In genomic region chr2:231058761-231059550, GRCh38 we compare ENCODE assay signal across 11 cellular contexts. TPM values are rescaled to one million over a fixed set of nuclear protein-coding genes. Genes with fewer than 3 reads are reported as not detected.
DNase-seq lines count a peak whose midpoint lies in the region; FAIRE-seq and TF ChIP-seq lines count a peak whose summit lies in the region.
"Had no signal": no experiment of that assay in that cellular context is flagged by ENCODE, and none has a peak within 500 bp of the region (broad histone marks: within the 10 kb centered on the region; RNA-seq: fewer than 3 reads in every experiment).

No MANE protein-coding gene starts in this region.

- no peak overlapping the region for H2AK5ac ChIP-seq in mesendoderm (ENCODE audit: low read length)

- DNase-seq in BE2C, result no peak
- no peak for DNase-seq in LNCaP clone FGC (ENCODE audit: low read depth)
- peak; percentile 59 for DNase-seq in bronchial epithelial cell (ENCODE audit: low read depth)
- no peak for DNase-seq in mesendoderm
- DNase-seq in NK-92 treated with Interleukin-12 subunit alpha and Interleukin-12 subunit beta, amount 100 ng/mL, for 24 hours (lab: John Stamatoyannopoulos, UW), result no peak
- DNase-seq in UCSD-AML1 (lab: John Stamatoyannopoulos, UW; ENCODE audit: unreplicated experiment), result no peak
- DNase-seq in stimulated activated naive CD4-positive, alpha-beta T cell (lab: John Stamatoyannopoulos, UW), result no peak
- DNase-seq in SKM-1 (lab: John Stamatoyannopoulos, UW; ENCODE audit: unreplicated experiment), result no peak
- DNase-seq: GDM1, NCI-H510A treated with DMSO at 0.1 percent for 48 hours had no signal

- H4K5ac ChIP-seq in mesendoderm (ENCODE audit: low read length), result no peak overlapping the region

- peaks cover 4% of the 10 kb centered on the region for H3K4me1 ChIP-seq in BE2C
- peaks cover 4% of the 10 kb centered on the region for H3K4me1 ChIP-seq in mesendoderm (ENCODE audit: control insufficient read depth, low read depth, low read length)

- no peak overlapping the region for H3K4ac ChIP-seq in mesendoderm (ENCODE audit: low read depth, low read length)

- H2BK5ac ChIP-seq in mesendoderm (ENCODE audit: low read length), result no peak overlapping the region

- H3K79me1 ChIP-seq in mesendoderm (ENCODE audit: low read length), result peaks cover 10% of the 10 kb centered on the region

- peak overlapping the region; percentile 12 for H3K4me2 ChIP-seq in mesendoderm (ENCODE audit: low read length)

- no peak overlapping the region for H3K27ac ChIP-seq in mesendoderm (ENCODE audit: low read depth, low read length)

- H3K56ac ChIP-seq in mesendoderm (ENCODE audit: low read length), result no peak overlapping the region

- no peak overlapping the region for H3K18ac ChIP-seq in mesendoderm (ENCODE audit: low read length)

- TF ChIP-seq CTCF in BE2C (IDR thresholded peaks at IDR 0.05; ENCODE audit: low read depth, low read length), result no peak
- no peak for TF ChIP-seq CTCF in LNCaP clone FGC (IDR thresholded peaks at IDR 0.05; ENCODE audit: control insufficient read depth, extremely low read depth, insufficient read depth)
- TF ChIP-seq CTCF in bronchial epithelial cell (IDR thresholded peaks at IDR 0.05; ENCODE audit: insufficient read depth, low read length, severe bottlenecking), result no peak

- H3K79me2 ChIP-seq in mesendoderm (ENCODE audit: control insufficient read depth, insufficient read depth, low read length), result peaks cover 43% of the 10 kb centered on the region

- no peak overlapping the region for H2BK120ac ChIP-seq in mesendoderm (ENCODE audit: low read depth, low read length)

- H3K9ac ChIP-seq in mesendoderm (ENCODE audit: low read length), result peak overlapping the region; percentile 15

- H3K9me3 ChIP-seq in BE2C, result no peaks in the 10 kb centered on the region

- WGBS in mesendoderm (ENCODE audit: extremely low coverage, insufficient coverage, low lambda C conversion rate), result 100% methylated on average over 1 of the region's 4 CpGs

- H3K23ac ChIP-seq in mesendoderm (ENCODE audit: low read length), result no peak overlapping the region

- peak overlapping the region; percentile 99; the same call in 1 of the 2 replicates for H3K4me3 ChIP-seq in BE2C (ENCODE audit: low read depth, low read length)
- H3K4me3 ChIP-seq in LNCaP clone FGC (ENCODE audit: low read depth, low read length), result peak overlapping the region; percentile 98
- no peak overlapping the region for H3K4me3 ChIP-seq in bronchial epithelial cell (ENCODE audit: low read depth, low read length)
- H3K4me3 ChIP-seq in mesendoderm (ENCODE audit: low read length), result no peak overlapping the region

- no peak overlapping the region for H2BK15ac ChIP-seq in mesendoderm (replicated peaks; ENCODE audit: low read depth)

- no peak overlapping the region for H4K8ac ChIP-seq in mesendoderm (ENCODE audit: low read depth, low read length)

- H3K27me3 ChIP-seq in BE2C (no peaks in the 10 kb centered on the region), bronchial epithelial cell (ENCODE audit: control insufficient read depth, insufficient read depth, low read length) (no peaks in the 10 kb centered on the region), mesendoderm (ENCODE audit: insufficient read depth, low read length, poor library complexity) (no peaks in the 10 kb centered on the region)

- H3K36me3 ChIP-seq in BE2C, result peaks cover 32% of the 10 kb centered on the region
- H3K36me3 ChIP-seq in bronchial epithelial cell (ENCODE audit: control insufficient read depth, insufficient read depth, low read length), result peaks cover 4% of the 10 kb centered on the region
- H3K36me3 ChIP-seq in mesendoderm (ENCODE audit: control insufficient read depth, insufficient read depth, low read length), result no peaks in the 10 kb centered on the region

- no peak for FAIRE-seq in bronchial epithelial cell (lab: Jason Lieb, UNC)
- FAIRE-seq: endometrium had no signal

RNA-seq across cellular contexts. Expression of gene PSMD1, which starts 2.3 kb away (rescaled TPM):
- polyA plus RNA-seq in BE2C (2012; ENCODE audit: insufficient read depth, insufficient read length, low read depth), result 77.9 TPM
- 69.5 and 111 TPM in 2 replicates for total RNA-seq in bronchial epithelial cell
- polyA plus RNA-seq in mesendoderm (2013, experiment 1 of 2), result 182 TPM
- 182 TPM for polyA plus RNA-seq in mesendoderm (2013, experiment 2 of 2)

RNA-seq across cellular contexts. Expression of gene C2orf72, which starts 21.6 kb away (rescaled TPM):
- not detected for polyA plus RNA-seq in BE2C (2012; ENCODE audit: insufficient read depth, insufficient read length, low read depth)
- under 0.01 TPM in 1 of 2 replicates, not detected in the other for total RNA-seq in bronchial epithelial cell
- polyA plus RNA-seq in mesendoderm (2013, experiment 1 of 2), result 0.69 TPM
- polyA plus RNA-seq in mesendoderm (2013, experiment 2 of 2), result 0.83 TPM

Comparison
In these comparisons a context has a peak if more than half of its experiments do, and no peak if none do; other contexts are left out.
1. H3K4me3 ChIP-seq: peak in BE2C (single experiment) and LNCaP clone FGC (single experiment); none in bronchial epithelial cell (single experiment) and mesendoderm (single experiment).